Comparison of ENCODE assay signal across 21 cellular contexts in genomic region chr1:41907446-41907845, GRCh38.
"Had no signal": no experiment of that assay in that cellular context is flagged by ENCODE, and none has a peak within 500 bp of the region (broad histone marks: within the 10 kb centered on the region; RNA-seq: fewer than 3 reads in every experiment).

No MANE protein-coding gene starts in this region.

- ATAC-seq: activated T-cell treated with anti-CD3 and anti-CD28 coated beads, Interleukin-2, amount 50 U/mL, for 4 hours; heart left ventricle; naive thymus-derived CD4-positive, alpha-beta T cell; right lobe of liver; stimulated activated naive CD8-positive, alpha-beta T cell treated with anti-CD3 and anti-CD28 coated beads, Interleukin-15, Interleukin-2, amounts not matched to agents 100 U/mL and 50 U/mL, for 24 hours had no signal

- H3K9me3 ChIP-seq: right lobe of liver, thoracic aorta had no signal

- H3K36me3 ChIP-seq: heart left ventricle, neural progenitor cell, right lobe of liver, thoracic aorta had no signal

- DNase-seq: activated B cell treated with CpG ODN at 0.5 μM for 24 hours; activated CD4-positive, alpha-beta memory T cell treated with anti-CD3 and anti-CD28 coated beads for 36 hours; activated naive CD4-positive, alpha-beta T cell; activated T-cell treated with anti-CD3 and anti-CD28 coated beads, Interleukin-2, amount 50 U/mL, for 4 hours; effector memory CD4-positive, alpha-beta T cell; heart left ventricle; hypothalamus; immature natural killer cell; naive thymus-derived CD4-positive, alpha-beta T cell; occipital lobe; right lobe of liver; stimulated activated CD4-positive, alpha-beta T cell treated with anti-CD3 and anti-CD28 coated beads, Interleukin-12 subunit alpha, Interleukin-12 subunit beta, amount 100 ng/mL, for 4 hours; stimulated activated CD4-positive, alpha-beta T cell treated with anti-CD3 and anti-CD28 coated beads, Interleukin-4, amount 100 ng/mL, for 1 hour; stimulated activated naive CD8-positive, alpha-beta T cell treated with anti-CD3 and anti-CD28 coated beads, Interleukin-15, Interleukin-2, amounts not matched to agents 100 U/mL and 50 U/mL, for 24 hours; T-helper 1 cell; trophoblast cell had no signal

- H3K27ac ChIP-seq: coronary artery, dorsolateral prefrontal cortex, heart left ventricle, neural progenitor cell, right lobe of liver, skin epidermis, thoracic aorta had no signal
